In the genomic region with DNA sequence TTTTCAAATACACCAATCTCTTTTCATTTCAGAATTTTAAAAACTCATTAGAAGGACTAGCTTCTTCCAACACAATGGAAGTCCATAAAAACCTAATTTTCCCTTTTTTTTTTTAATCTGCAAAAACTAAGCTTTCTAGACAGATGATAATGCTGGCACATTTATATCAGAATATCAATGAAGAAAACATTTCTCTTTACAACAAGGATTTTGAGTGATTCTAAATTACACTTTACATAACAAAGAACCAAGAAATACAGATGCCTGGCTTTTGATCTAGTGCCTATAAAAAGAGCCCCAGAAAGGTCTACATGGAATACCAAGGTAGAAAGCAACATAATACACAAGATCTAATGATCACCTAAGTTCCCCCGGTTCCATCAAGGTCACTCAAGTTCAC, we compare ENCODE assay signal across 25 cellular contexts.
A peak's percentile ranks its signal among the peaks of the same experiment; 100 is the strongest.
DNase-seq lines count a peak whose midpoint lies in the region; ATAC-seq, FAIRE-seq and TF ChIP-seq lines count a peak whose summit lies in the region.
"Had no signal": no experiment of that assay in that cellular context is flagged by ENCODE, and none has a peak within 500 bp of the region (broad histone marks: within the 10 kb centered on the region; RNA-seq: fewer than 3 reads in every experiment).

No MANE protein-coding gene starts in this region.

- TF ChIP-seq CTCF in activated B cell treated with CpG ODN at 0.5 μM for 24 hours (IDR thresholded peaks at IDR 0.05) (no peak), osteocyte (IDR thresholded peaks at IDR 0.05) (no peak)

- H3K27me3 ChIP-seq in H7 (ENCODE audit: control insufficient read depth, insufficient read depth, low read length): no peaks in the 10 kb centered on the region

- CTCF ChIA-PET in activated B cell treated with CpG ODN at 0.5 μM for 24 hours (lab: Charles Lee): no interaction called here

- H3K4me3 ChIP-seq in H7 (ENCODE audit: insufficient read depth, low read depth, low read length): no peak overlapping the region
- H3K4me3 ChIP-seq: A549, GM12878, GM23248 had no signal

- POLR2A ChIA-PET in activated B cell treated with CpG ODN at 0.5 μM for 24 hours (lab: Charles Lee): no interaction called here

- H3K36me3 ChIP-seq in H7 (replicated peaks; ENCODE audit: control insufficient read depth, insufficient read depth, low read length): no peaks in the 10 kb centered on the region

- peak overlapping the region; percentile 7 for H3K27ac Mint-ChIP-seq in activated naive CD8-positive, alpha-beta T cell treated with anti-CD3 and anti-CD28 coated beads, Interleukin-2, amount 50 U/mL, for 24 hours
- no peak overlapping the region for H3K27ac Mint-ChIP-seq in activated naive CD8-positive, alpha-beta T cell treated with anti-CD3 and anti-CD28 coated beads for 36 hours
- H3K27ac Mint-ChIP-seq in activated B cell treated with CpG ODN at 0.5 μM for 24 hours (peak overlapping the region; percentile 51), osteocyte (ENCODE audit: unreplicated experiment) (peak overlapping the region; percentile 80)
- H3K27ac Mint-ChIP-seq: CD4-positive, alpha-beta memory T cell; H9; HFFc6 had no signal

- H3K9me3 Mint-ChIP-seq in activated naive CD8-positive, alpha-beta T cell treated with anti-CD3 and anti-CD28 coated beads, Interleukin-2, amount 50 U/mL, for 24 hours: no peaks in the 10 kb centered on the region
- no peaks in the 10 kb centered on the region for H3K9me3 Mint-ChIP-seq in activated naive CD8-positive, alpha-beta T cell treated with anti-CD3 and anti-CD28 coated beads for 36 hours
- H3K9me3 Mint-ChIP-seq in activated B cell treated with CpG ODN at 0.5 μM for 24 hours (no peaks in the 10 kb centered on the region), osteocyte (ENCODE audit: unreplicated experiment) (peaks cover 10% of the 10 kb centered on the region)
- H3K9me3 Mint-ChIP-seq: H9, HFFc6 had no signal

- H3K4me1 Mint-ChIP-seq in activated naive CD8-positive, alpha-beta T cell treated with anti-CD3 and anti-CD28 coated beads, Interleukin-2, amount 50 U/mL, for 24 hours: no peaks in the 10 kb centered on the region
- no peaks in the 10 kb centered on the region for H3K4me1 Mint-ChIP-seq in activated naive CD8-positive, alpha-beta T cell treated with anti-CD3 and anti-CD28 coated beads for 36 hours
- peaks cover 45% of the 10 kb centered on the region for H3K4me1 Mint-ChIP-seq in activated B cell treated with CpG ODN at 0.5 μM for 24 hours
- peaks cover 65% of the 10 kb centered on the region for H3K4me1 Mint-ChIP-seq in osteocyte (ENCODE audit: unreplicated experiment)

- in situ Hi-C loops in KBM-7 (cut with MboI; ENCODE audit: low pct_unique_long_range_greater_than_20kb, low sequenced_read_pairs): no loop called here

- intact Hi-C loops in activated B cell treated with CpG ODN at 0.5 μM for 24 hours (cut with micrococcal nuclease): no loop called here

- no peak overlapping the region for H3K4me3 Mint-ChIP-seq in activated naive CD8-positive, alpha-beta T cell treated with anti-CD3 and anti-CD28 coated beads, Interleukin-2, amount 50 U/mL, for 24 hours
- H3K4me3 Mint-ChIP-seq in activated naive CD8-positive, alpha-beta T cell treated with anti-CD3 and anti-CD28 coated beads for 36 hours: no peak overlapping the region
- H3K4me3 Mint-ChIP-seq in activated B cell treated with CpG ODN at 0.5 μM for 24 hours (no peak overlapping the region), osteocyte (ENCODE audit: unreplicated experiment) (no peak overlapping the region)
- H3K4me3 Mint-ChIP-seq: CD4-positive, alpha-beta memory T cell; H9; HFFc6 had no signal

- DNase-seq in activated naive CD8-positive, alpha-beta T cell treated with anti-CD3 and anti-CD28 coated beads, Interleukin-2, amount 50 U/mL, for 24 hours: no peak
- no peak for DNase-seq in activated naive CD8-positive, alpha-beta T cell treated with anti-CD3 and anti-CD28 coated beads for 36 hours
- DNase-seq in activated B cell treated with CpG ODN at 0.5 μM for 24 hours (no peak), osteocyte (ENCODE audit: extremely low spot score, unreplicated experiment) (no peak), H7 (no peak), KBM-7 (no peak), HTR-8/SVneo (ENCODE audit: insufficient read length, low spot score) (no peak)
- DNase-seq: 8988T; ACHN; AML-193; C1 segment of cervical spinal cord; Calu3; CD4-positive, alpha-beta memory T cell; COR-L47; DMS153; DND-41; GDM1; GM23248; H9; HFFc6 had no signal

- FAIRE-seq in HTR-8/SVneo (lab: Jason Lieb, UNC): no peak
- FAIRE-seq: A549, GM12878, GM19239, H1 had no signal

- no peak for ATAC-seq in activated naive CD8-positive, alpha-beta T cell treated with anti-CD3 and anti-CD28 coated beads, Interleukin-2, amount 50 U/mL, for 24 hours
- no peak for ATAC-seq in activated B cell treated with CpG ODN at 0.5 μM for 24 hours (ENCODE audit: low read depth)
- ATAC-seq: A549, GM12878, HCT116 had no signal

- H3K27me3 Mint-ChIP-seq in activated naive CD8-positive, alpha-beta T cell treated with anti-CD3 and anti-CD28 coated beads, Interleukin-2, amount 50 U/mL, for 24 hours: no peaks in the 10 kb centered on the region
- peaks cover 6% of the 10 kb centered on the region for H3K27me3 Mint-ChIP-seq in activated naive CD8-positive, alpha-beta T cell treated with anti-CD3 and anti-CD28 coated beads for 36 hours
- H3K27me3 Mint-ChIP-seq in activated B cell treated with CpG ODN at 0.5 μM for 24 hours (no peaks in the 10 kb centered on the region), osteocyte (ENCODE audit: unreplicated experiment) (no peaks in the 10 kb centered on the region)
- H3K27me3 Mint-ChIP-seq: CD4-positive, alpha-beta memory T cell had no signal

- H3K36me3 Mint-ChIP-seq in activated naive CD8-positive, alpha-beta T cell treated with anti-CD3 and anti-CD28 coated beads, Interleukin-2, amount 50 U/mL, for 24 hours (ENCODE audit: low read depth): no peaks in the 10 kb centered on the region
- H3K36me3 Mint-ChIP-seq in activated naive CD8-positive, alpha-beta T cell treated with anti-CD3 and anti-CD28 coated beads for 36 hours: no peaks in the 10 kb centered on the region
- H3K36me3 Mint-ChIP-seq in activated B cell treated with CpG ODN at 0.5 μM for 24 hours (ENCODE audit: low read depth) (peaks cover 36% of the 10 kb centered on the region), osteocyte (ENCODE audit: unreplicated experiment) (peaks cover 31% of the 10 kb centered on the region)
- H3K36me3 Mint-ChIP-seq: CD4-positive, alpha-beta memory T cell had no signal
